ENCODE assay signal across 8 cellular contexts in the genomic region with DNA sequence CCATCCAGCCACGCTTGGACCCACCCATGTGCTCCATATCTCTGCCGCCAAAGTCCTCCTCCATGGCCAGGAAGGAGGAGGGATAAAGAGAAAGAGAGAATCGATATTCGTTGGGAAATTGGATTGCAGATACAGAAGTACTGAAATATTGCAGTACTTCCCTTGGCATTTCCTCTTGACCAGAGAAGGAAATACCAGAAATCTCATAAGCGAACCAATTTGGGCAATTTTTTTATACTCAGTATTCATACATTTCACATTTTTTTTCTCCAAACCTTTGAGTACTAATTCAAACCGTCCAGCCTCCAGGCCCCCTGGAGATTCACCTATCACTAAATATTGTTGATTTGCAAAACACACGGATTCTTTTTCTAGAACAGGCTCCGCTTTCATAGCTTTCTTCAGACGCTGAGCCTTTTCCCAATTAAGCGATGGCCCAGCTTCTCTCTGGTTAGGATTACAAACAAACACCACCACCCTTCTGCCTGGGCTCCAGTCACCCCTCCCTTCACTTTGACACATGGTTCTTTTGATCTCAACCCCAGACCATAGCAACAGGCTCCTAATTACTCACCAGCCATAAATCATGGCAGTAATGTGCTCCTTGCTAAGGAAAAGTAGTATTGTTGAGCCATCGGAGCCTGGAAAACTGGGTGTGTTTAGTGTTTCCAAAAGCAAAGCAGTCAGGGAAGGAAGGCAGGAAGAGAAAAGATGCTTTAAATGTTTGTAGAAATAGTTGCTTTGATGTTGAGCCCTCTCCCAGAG.
DNase-seq lines count a peak whose midpoint lies in the region; TF ChIP-seq lines count a peak whose summit lies in the region.
"Had no signal": no experiment of that assay in that cellular context is flagged by ENCODE, and none has a peak within 500 bp of the region (broad histone marks: within the 10 kb centered on the region; RNA-seq: fewer than 3 reads in every experiment).

No MANE protein-coding gene starts in this region.

- peak overlapping the region; percentile 37 for H3K27ac ChIP-seq in smooth muscle cell (ENCODE audit: low read depth)
- H3K27ac ChIP-seq: ovary had no signal

- peaks cover 4% of the 10 kb centered on the region for H3F3A ChIP-seq in smooth muscle cell (ENCODE audit: low read depth)

- peak overlapping the region; percentile 22 for H3K4me2 ChIP-seq in smooth muscle cell

- H3K4me3 ChIP-seq in HFF-Myc (replicated peaks; ENCODE audit: low read depth, low read length) (no peak overlapping the region), foreskin fibroblast (ENCODE audit: low read depth in 1 of 2, low read length in 2 of 2) (no peak overlapping the region), smooth muscle cell (no peak overlapping the region)
- H3K4me3 ChIP-seq: ovary had no signal

- TF ChIP-seq CTCF in HFF-Myc (IDR thresholded peaks at IDR 0.05; ENCODE audit: low read depth, low read length, missing control alignments) (no peak), foreskin fibroblast (IDR thresholded peaks at IDR 0.05; ENCODE audit: low read depth, low read length) (no peak), smooth muscle cell (IDR thresholded peaks at IDR 0.05; ENCODE audit: borderline replicate concordance, insufficient read depth, poor library complexity, severe bottlenecking) (no peak)

- DNase-seq in HFF-Myc (ENCODE audit: extremely low read depth, low read depth) (peak; percentile 73), NCI-H748 treated with DMSO at 0.1 percent for 48 hours (lab: John Stamatoyannopoulos, UW) (peak; percentile 82), foreskin fibroblast (peak; percentile 76), smooth muscle cell (lab: John Stamatoyannopoulos, UW; ENCODE audit: unreplicated experiment) (no peak), globus pallidus (ENCODE audit: low spot score) (no peak), OCI-M2 (lab: John Stamatoyannopoulos, UW; ENCODE audit: unreplicated experiment) (no peak), NCI-H526 treated with DMSO at 0.1 percent for 48 hours (lab: John Stamatoyannopoulos, UW) (no peak)
- DNase-seq: ovary had no signal

- no peaks in the 10 kb centered on the region for H3K9me3 ChIP-seq in smooth muscle cell (replicated peaks; ENCODE audit: low read depth)
- H3K9me3 ChIP-seq: ovary had no signal

- no peak overlapping the region for H2AFZ ChIP-seq in smooth muscle cell (ENCODE audit: low read depth)

- H3K36me3 ChIP-seq in smooth muscle cell (ENCODE audit: low read depth) = no peaks in the 10 kb centered on the region
- H3K36me3 ChIP-seq: ovary had no signal

- H4K20me1 ChIP-seq in smooth muscle cell (ENCODE audit: low read depth) = no peaks in the 10 kb centered on the region

- H3K79me2 ChIP-seq in smooth muscle cell (ENCODE audit: low read depth) = no peaks in the 10 kb centered on the region

- H3K4me1 ChIP-seq in smooth muscle cell (ENCODE audit: low read depth) = peaks cover 3% of the 10 kb centered on the region

- no peaks in the 10 kb centered on the region for H3K27me3 ChIP-seq in smooth muscle cell (ENCODE audit: low read depth)
- H3K27me3 ChIP-seq: ovary had no signal

- 29% methylated on average over 11 of the region's 11 CpGs for WGBS in smooth muscle cell (ENCODE audit: low lambda C conversion rate)

- no peak overlapping the region for H3K9ac ChIP-seq in smooth muscle cell (ENCODE audit: low read depth)

Comparison
In these comparisons a context has a peak if more than half of its experiments do, and no peak if none do; other contexts are left out.
1. DNase-seq: peak in HFF-Myc (single experiment), NCI-H748 treated with DMSO at 0.1 percent for 48 hours (single experiment) and foreskin fibroblast (2 of 2); none in smooth muscle cell (single experiment), globus pallidus (single experiment), OCI-M2 (single experiment) and NCI-H526 treated with DMSO at 0.1 percent for 48 hours (single experiment).